35 cellular contexts compared by ENCODE assay signal in genomic region chr7:111483078-111483477, GRCh38.
"Had no signal": no experiment of that assay in that cellular context is flagged by ENCODE, and none has a peak within 500 bp of the region (broad histone marks: within the 10 kb centered on the region; RNA-seq: fewer than 3 reads in every experiment).

No MANE protein-coding gene starts in this region.

- H3K9me3 ChIP-seq: MG63 had no signal

- H3K36me3 ChIP-seq: MG63 had no signal

- H3K4me3 ChIP-seq: MG63 had no signal

- H3K27me3 ChIP-seq: MG63 had no signal

- DNase-seq: Kasumi-1, MG63, MM.1S, MV-4-11, NCI-H1048, NCI-H1092, NCI-H1092 treated with DMSO at 0.1 percent for 48 hours, NCI-H1105, NCI-H1105 treated with DMSO at 0.1 percent for 48 hours, NCI-H1417, NCI-H1417 treated with DMSO at 0.1 percent for 48 hours, NCI-H1436, NCI-H1436 treated with DMSO at 0.1 percent for 48 hours, NCI-H146, NCI-H1694, NCI-H1694 treated with DMSO at 0.1 percent for 48 hours, NCI-H187, NCI-H187 treated with DMSO at 0.1 percent for 48 hours, NCI-H1930, NCI-H2029, NCI-H2029 treated with DMSO at 0.1 percent for 48 hours, NCI-H2081, NCI-H2081 treated with DMSO at 0.1 percent for 48 hours, NCI-H2107, NCI-H2171, NCI-H2171 treated with DMSO at 0.1 percent for 48 hours, NCI-H2227 treated with DMSO at 0.1 percent for 48 hours, NCI-H226, NCI-H345, NCI-H446, NCI-H446 treated with DMSO at 0.1 percent for 48 hours, NCI-H510A, NCI-H510A treated with DMSO at 0.1 percent for 48 hours, NCI-H524, NCI-H524 treated with DMSO at 0.1 percent for 48 hours had no signal
